ENCODE assay signal across 16 cellular contexts in genomic region chr15:44715797-44716334, GRCh38. TPM values are rescaled to one million over a fixed set of nuclear protein-coding genes. Genes with fewer than 3 reads are reported as not detected.
DNase-seq lines count a peak whose midpoint lies in the region; ATAC-seq and TF ChIP-seq lines count a peak whose summit lies in the region.
"Had no signal": no experiment of that assay in that cellular context is flagged by ENCODE, and none has a peak within 500 bp of the region (broad histone marks: within the 10 kb centered on the region; RNA-seq: fewer than 3 reads in every experiment).

No MANE protein-coding gene starts in this region.

- TF ChIP-seq CTCF in GM12865 (IDR thresholded peaks at IDR 0.05; ENCODE audit: insufficient read depth, low read depth, low read length, missing control alignments) (no peak), prostate gland (IDR thresholded peaks at IDR 0.05) (no peak)

- no peaks in the 10 kb centered on the region for H3K9me3 ChIP-seq in prostate gland

- TF ChIP-seq POLR2A in prostate gland (IDR thresholded peaks at IDR 0.05), result no peak

- peak overlapping the region; percentile 99 for H3K27ac Mint-ChIP-seq in T-helper 1 cell treated with Interleukin-12 subunit alpha and Interleukin-12 subunit beta and Interleukin-4 antibody, amounts not matched to agents 30 μg/mL and 1 μg/mL, for 36 hours
- peak overlapping the region; percentile 94 for H3K27ac Mint-ChIP-seq in activated T-helper 2 cell treated with anti-CD3 and anti-CD28 coated beads, Interferon-gamma antibody, Interleukin-2, Interleukin-4, amounts not matched to agents 10 μg/mL and 5 μg/mL and 100 μg/mL, durations not matched to agents 14 hours and 24 hours and 36 hours
- H3K27ac Mint-ChIP-seq in naive thymus-derived CD8-positive, alpha-beta T cell, result peak overlapping the region; percentile 77 to 100 (median 88)

- 81% methylated on average over 2 of the region's 2 CpGs for WGBS in prostate gland

- POLR2A ChIA-PET in naive thymus-derived CD8-positive, alpha-beta T cell (lab: Charles Lee), result interaction anchor here (16.9 to 22.0 kb wide), 3 partner anchors 14 to 50 kb away, joined by 707 to 1743 read pairs (median 1569); partner anchors contain the start of genes SPG11 and TRIM69

- no peak for DNase-seq in T-helper 1 cell
- DNase-seq in GM12865 (ENCODE audit: low read depth), result peak; percentile 21
- no peak for DNase-seq in activated T-helper 2 cell treated with anti-CD3 and anti-CD28 coated beads, Interferon-gamma antibody, Interleukin-2, Interleukin-4, amounts not matched to agents 10 μg/mL and 5 μg/mL and 100 μg/mL, durations not matched to agents 14 hours and 24 hours and 36 hours (ENCODE audit: low spot score)
- DNase-seq in naive thymus-derived CD8-positive, alpha-beta T cell, result no peak
- DNase-seq in stimulated activated CD4-positive, alpha-beta T cell treated with anti-CD3 and anti-CD28 coated beads, Interleukin-1b, Interleukin-23, amount 100 ng/mL, for 48 hours, result no peak
- no peak for DNase-seq in NCI-H187 treated with DMSO at 0.1 percent for 48 hours (lab: John Stamatoyannopoulos, UW)
- DNase-seq in prostate gland (ENCODE audit: low spot score), result no peak
- DNase-seq: brain microvascular endothelial cell, kidney, NCI-H1436 treated with DMSO at 0.1 percent for 48 hours, NCI-H510A treated with DMSO at 0.1 percent for 48 hours, trophoblast cell had no signal

- no peak for ATAC-seq in naive thymus-derived CD8-positive, alpha-beta T cell

- H3K4me1 ChIP-seq in prostate gland (replicated peaks), result no peaks in the 10 kb centered on the region

- no peak overlapping the region for H3K27ac ChIP-seq in prostate gland
- H3K27ac ChIP-seq: 22Rv1, brain microvascular endothelial cell had no signal

- H3K4me3 ChIP-seq in GM12865 (ENCODE audit: low read depth, low read length), result peak overlapping the region; percentile 94
- no peak overlapping the region for H3K4me3 ChIP-seq in prostate gland

- peaks cover 67% of the 10 kb centered on the region for H3K4me1 Mint-ChIP-seq in T-helper 1 cell treated with Interleukin-12 subunit alpha and Interleukin-12 subunit beta and Interleukin-4 antibody, amounts not matched to agents 30 μg/mL and 1 μg/mL, for 36 hours (ENCODE audit: low read depth)
- H3K4me1 Mint-ChIP-seq in activated T-helper 2 cell treated with anti-CD3 and anti-CD28 coated beads, Interferon-gamma antibody, Interleukin-2, Interleukin-4, amounts not matched to agents 10 μg/mL and 5 μg/mL and 100 μg/mL, durations not matched to agents 14 hours and 24 hours and 36 hours (ENCODE audit: low read depth), result peaks cover 61% of the 10 kb centered on the region
- peaks cover 40 to 82% (median 64%) of the 10 kb centered on the region in 4 donors for H3K4me1 Mint-ChIP-seq in naive thymus-derived CD8-positive, alpha-beta T cell

- intact Hi-C loops in activated T-helper 2 cell treated with anti-CD3 and anti-CD28 coated beads, Interferon-gamma antibody, Interleukin-2, Interleukin-4, amounts not matched to agents 10 μg/mL and 5 μg/mL and 100 μg/mL, durations not matched to agents 14 hours and 24 hours and 36 hours (cut with micrococcal nuclease), result no loop called here
- intact Hi-C loops in prostate gland (cut with DNase I), result no loop called here

- no peaks in the 10 kb centered on the region for H3K9me3 Mint-ChIP-seq in T-helper 1 cell treated with Interleukin-12 subunit alpha and Interleukin-12 subunit beta and Interleukin-4 antibody, amounts not matched to agents 30 μg/mL and 1 μg/mL, for 36 hours
- H3K9me3 Mint-ChIP-seq in activated T-helper 2 cell treated with anti-CD3 and anti-CD28 coated beads, Interferon-gamma antibody, Interleukin-2, Interleukin-4, amounts not matched to agents 10 μg/mL and 5 μg/mL and 100 μg/mL, durations not matched to agents 14 hours and 24 hours and 36 hours, result no peaks in the 10 kb centered on the region
- H3K9me3 Mint-ChIP-seq in naive thymus-derived CD8-positive, alpha-beta T cell, result peaks cover 0 to 3% (median 0%) of the 10 kb centered on the region in 9 donors
- H3K9me3 Mint-ChIP-seq: neural crest cell had no signal

- H3K36me3 Mint-ChIP-seq in T-helper 1 cell treated with Interleukin-12 subunit alpha and Interleukin-12 subunit beta and Interleukin-4 antibody, amounts not matched to agents 30 μg/mL and 1 μg/mL, for 36 hours (ENCODE audit: low read depth), result peaks cover 81% of the 10 kb centered on the region
- peaks cover 92% of the 10 kb centered on the region for H3K36me3 Mint-ChIP-seq in activated T-helper 2 cell treated with anti-CD3 and anti-CD28 coated beads, Interferon-gamma antibody, Interleukin-2, Interleukin-4, amounts not matched to agents 10 μg/mL and 5 μg/mL and 100 μg/mL, durations not matched to agents 14 hours and 24 hours and 36 hours (ENCODE audit: low read depth)
- H3K36me3 Mint-ChIP-seq in naive thymus-derived CD8-positive, alpha-beta T cell, result peaks cover 50 to 83% (median 69%) of the 10 kb centered on the region in 3 donors

- peaks cover 8 to 19% of the 10 kb centered on the region in 2 donors for H3K36me3 ChIP-seq in prostate gland

- H3K27me3 Mint-ChIP-seq in T-helper 1 cell treated with Interleukin-12 subunit alpha and Interleukin-12 subunit beta and Interleukin-4 antibody, amounts not matched to agents 30 μg/mL and 1 μg/mL, for 36 hours (ENCODE audit: low read depth), result no peaks in the 10 kb centered on the region
- H3K27me3 Mint-ChIP-seq in activated T-helper 2 cell treated with anti-CD3 and anti-CD28 coated beads, Interferon-gamma antibody, Interleukin-2, Interleukin-4, amounts not matched to agents 10 μg/mL and 5 μg/mL and 100 μg/mL, durations not matched to agents 14 hours and 24 hours and 36 hours (ENCODE audit: low read depth), result no peaks in the 10 kb centered on the region
- peaks cover 0 to 4% (median 0%) of the 10 kb centered on the region in 5 donors for H3K27me3 Mint-ChIP-seq in naive thymus-derived CD8-positive, alpha-beta T cell

- H3K4me3 Mint-ChIP-seq in T-helper 1 cell treated with Interleukin-12 subunit alpha and Interleukin-12 subunit beta and Interleukin-4 antibody, amounts not matched to agents 30 μg/mL and 1 μg/mL, for 36 hours, result peak overlapping the region; percentile 89
- H3K4me3 Mint-ChIP-seq in activated T-helper 2 cell treated with anti-CD3 and anti-CD28 coated beads, Interferon-gamma antibody, Interleukin-2, Interleukin-4, amounts not matched to agents 10 μg/mL and 5 μg/mL and 100 μg/mL, durations not matched to agents 14 hours and 24 hours and 36 hours (ENCODE audit: low read depth), result peak overlapping the region; percentile 98
- H3K4me3 Mint-ChIP-seq in naive thymus-derived CD8-positive, alpha-beta T cell, result peak overlapping the region; percentile 88 to 100 (median 98)
- H3K4me3 Mint-ChIP-seq: neural crest cell had no signal

- no peaks in the 10 kb centered on the region for H3K27me3 ChIP-seq in prostate gland (replicated peaks; ENCODE audit: insufficient read depth)
- H3K27me3 ChIP-seq: brain microvascular endothelial cell had no signal

RNA-seq across cellular contexts. Expression of gene B2M, which starts 4.5 kb away (rescaled TPM):
- 4,961 and 5,148 TPM in 2 replicates for total RNA-seq in activated T-helper 2 cell treated with anti-CD3 and anti-CD28 coated beads, Interferon-gamma antibody, Interleukin-2, Interleukin-4, amounts not matched to agents 10 μg/mL and 5 μg/mL and 100 μg/mL, durations not matched to agents 14 hours and 24 hours and 36 hours
- total RNA-seq in naive thymus-derived CD8-positive, alpha-beta T cell, result 1,000 to 10,000 TPM; 6,403 to 7,046 TPM
- over 10,000 TPM; 25,152 to 39,550 (median 31,716) TPM for polyA plus RNA-seq in naive thymus-derived CD8-positive, alpha-beta T cell
- 1,000 to 10,000 TPM; 2,014 to 2,775 TPM for total RNA-seq in prostate gland

RNA-seq across cellular contexts. Expression of gene PATL2, which starts 4.7 kb away (rescaled TPM):
- total RNA-seq in activated T-helper 2 cell treated with anti-CD3 and anti-CD28 coated beads, Interferon-gamma antibody, Interleukin-2, Interleukin-4, amounts not matched to agents 10 μg/mL and 5 μg/mL and 100 μg/mL, durations not matched to agents 14 hours and 24 hours and 36 hours, result 15.3 and 16.9 TPM in 2 replicates
- total RNA-seq in naive thymus-derived CD8-positive, alpha-beta T cell, result 10 to 100 TPM; 69.4 to 69.9 TPM
- polyA plus RNA-seq in naive thymus-derived CD8-positive, alpha-beta T cell, result 10 to 100 TPM in 2 of 3 donors, 1 to 10 TPM in 1; 7.2 to 21.8 (median 12.4) TPM
- 1 to 10 TPM in 1 of 2 donors, under 1 TPM in 1; 0.77 to 1.2 TPM for total RNA-seq in prostate gland
- total RNA-seq: frontal cortex had no signal

RNA-seq across cellular contexts. Expression of gene TRIM69, which starts 20.5 kb away (rescaled TPM):
- total RNA-seq in activated T-helper 2 cell treated with anti-CD3 and anti-CD28 coated beads, Interferon-gamma antibody, Interleukin-2, Interleukin-4, amounts not matched to agents 10 μg/mL and 5 μg/mL and 100 μg/mL, durations not matched to agents 14 hours and 24 hours and 36 hours, result 70.8 and 75.1 TPM in 2 replicates
- total RNA-seq in naive thymus-derived CD8-positive, alpha-beta T cell, result 10 to 100 TPM; 28.9 to 34.9 TPM
- polyA plus RNA-seq in naive thymus-derived CD8-positive, alpha-beta T cell, result 10 to 100 TPM; 29.4 to 33.0 (median 31.6) TPM
- total RNA-seq in prostate gland, result 10 to 100 TPM in 1 of 2 donors, 1 to 10 TPM in 1; 7.6 to 12.0 TPM

RNA-seq across cellular contexts. Expression of gene SPG11, which starts 52.4 kb away (rescaled TPM):
- 71.2 and 75.8 TPM in 2 replicates for total RNA-seq in activated T-helper 2 cell treated with anti-CD3 and anti-CD28 coated beads, Interferon-gamma antibody, Interleukin-2, Interleukin-4, amounts not matched to agents 10 μg/mL and 5 μg/mL and 100 μg/mL, durations not matched to agents 14 hours and 24 hours and 36 hours
- 100 to 1,000 TPM; 133 to 138 TPM for total RNA-seq in naive thymus-derived CD8-positive, alpha-beta T cell
- 10 to 100 TPM; 24.3 to 30.9 (median 29.8) TPM for polyA plus RNA-seq in naive thymus-derived CD8-positive, alpha-beta T cell
- total RNA-seq in prostate gland, result 10 to 100 TPM; 86.2 to 93.7 TPM
